ENCODE assay signal across 16 cellular contexts in genomic region chr14:22281322-22281977, GRCh38.
DNase-seq lines count a peak whose midpoint lies in the region; ATAC-seq, FAIRE-seq and TF ChIP-seq lines count a peak whose summit lies in the region.
"Had no signal": no experiment of that assay in that cellular context is flagged by ENCODE, and none has a peak within 500 bp of the region (broad histone marks: within the 10 kb centered on the region; RNA-seq: fewer than 3 reads in every experiment).

No MANE protein-coding gene starts in this region.

- H3K27ac Mint-ChIP-seq in CD4-positive, alpha-beta memory T cell: no peak overlapping the region
- peak overlapping the region; percentile 68 to 76 for H3K27ac Mint-ChIP-seq in T-cell

- H3K27me3 Mint-ChIP-seq in CD4-positive, alpha-beta memory T cell: no peaks in the 10 kb centered on the region
- H3K27me3 Mint-ChIP-seq in T-cell: no peaks in the 10 kb centered on the region

- WGBS in body of pancreas, 2 donors: 40 to 59% methylated on average over 8 of the region's 8 CpGs

- intact Hi-C loops in CD4-positive, alpha-beta memory T cell (cut with micrococcal nuclease): no loop called here
- intact Hi-C loops in left lung (cut with DNase I) (no loop called here), body of pancreas (cut with DNase I) (no loop called here), Right ventricle myocardium superior (cut with DNase I) (no loop called here)

- no peaks in the 10 kb centered on the region for H3K36me3 ChIP-seq in CD4-positive, alpha-beta memory T cell (ENCODE audit: insufficient read depth, low read length)
- no peaks in the 10 kb centered on the region for H3K36me3 ChIP-seq in left lung
- no peaks in the 10 kb centered on the region for H3K36me3 ChIP-seq in body of pancreas (replicated peaks in 1 of 2; ENCODE audit: insufficient read depth in 1 of 2, low read depth in 2 of 2)

- FAIRE-seq in GM12892 (lab: Jason Lieb, UNC): peak; percentile 36
- FAIRE-seq: bronchial epithelial cell had no signal

- CTCF ChIA-PET in CD4-positive, alpha-beta memory T cell (lab: Charles Lee; ENCODE audit: partially characterized antibody): interaction anchor here (0.9 kb wide), 1 partner anchor 288 kb away, joined by 3 read pairs; no protein-coding TSS in a partner anchor
- CTCF ChIA-PET in T-cell (lab: Charles Lee): interaction anchor here in 1 of 2 donors (0.6 kb wide), 1 partner anchor 462 kb away, joined by 3 read pairs; no protein-coding TSS in a partner anchor

- H3K4me3 Mint-ChIP-seq in CD4-positive, alpha-beta memory T cell: peak overlapping the region; percentile 49 to 85 (median 72)
- H3K4me3 Mint-ChIP-seq in T-cell: peak overlapping the region; percentile 62 to 78 (median 70)

- no peak for DNase-seq in CD4-positive, alpha-beta memory T cell
- DNase-seq in GM12892 (ENCODE audit: insufficient read length): no peak
- DNase-seq in T-cell: no peak
- no peak for DNase-seq in left lung
- DNase-seq in body of pancreas: no peak
- DNase-seq in Right ventricle myocardium superior: no peak
- DNase-seq: activated effector memory CD4-positive, alpha-beta T cell treated with anti-CD3 and anti-CD28 coated beads, Interleukin-2, amount 50 U/mL, for 16 hours; C1 segment of cervical spinal cord; effector CD4-positive, alpha-beta T cell; hippocampal formation; left cardiac atrium; NCI-H1436; NCI-H345; SK-N-SH had no signal

- no peaks in the 10 kb centered on the region for H3K27me3 ChIP-seq in CD4-positive, alpha-beta memory T cell (ENCODE audit: insufficient read depth, low read length)
- H3K27me3 ChIP-seq in left lung: no peaks in the 10 kb centered on the region
- H3K27me3 ChIP-seq in body of pancreas: no peaks in the 10 kb centered on the region

- H3K4me1 ChIP-seq in CD4-positive, alpha-beta memory T cell (ENCODE audit: insufficient read depth, low read length): no peaks in the 10 kb centered on the region
- H3K4me1 ChIP-seq in left lung (peaks cover 0 to 22% of the 10 kb centered on the region in 2 donors), body of pancreas (no peaks in the 10 kb centered on the region)

- POLR2A ChIA-PET in CD4-positive, alpha-beta memory T cell (lab: Charles Lee; ENCODE audit: partially characterized antibody): interaction anchor here (0.7 to 3.2 kb wide), 6 partner anchors 198 to 280 kb away, joined by 3 to 13 read pairs (median 4); no protein-coding TSS in a partner anchor
- POLR2A ChIA-PET in T-cell (lab: Charles Lee): no interaction called here

- no peak overlapping the region for H3K4me3 ChIP-seq in CD4-positive, alpha-beta memory T cell (ENCODE audit: low read length in 2 of 2)
- H3K4me3 ChIP-seq in left lung: no peak overlapping the region
- H3K4me3 ChIP-seq in body of pancreas: no peak overlapping the region

- H3K9me3 ChIP-seq in CD4-positive, alpha-beta memory T cell (ENCODE audit: control insufficient read depth in 1 of 2, low read length in 2 of 2): no peaks in the 10 kb centered on the region
- H3K9me3 ChIP-seq in left lung (no peaks in the 10 kb centered on the region), body of pancreas (no peaks in the 10 kb centered on the region)
- H3K9me3 ChIP-seq: SK-N-SH had no signal

- ATAC-seq in T-cell (replicated peaks in 1 of 4) (no peak), left lung (peak; percentile 21), body of pancreas (no peak), GM21360 (IDR thresholded peaks at IDR 0.05; ENCODE audit: unreplicated experiment) (no peak), Right ventricle myocardium superior (ENCODE audit: poor library complexity) (no peak)
- ATAC-seq: left cardiac atrium had no signal

- TF ChIP-seq CTCF in left lung (IDR thresholded peaks at IDR 0.05) (no peak), body of pancreas (IDR thresholded peaks at IDR 0.05) (no peak)

- no peaks in the 10 kb centered on the region for H3K4me1 Mint-ChIP-seq in CD4-positive, alpha-beta memory T cell
- peaks cover 0 to 5% (median 4%) of the 10 kb centered on the region in 3 donors for H3K4me1 Mint-ChIP-seq in T-cell

- H3K36me3 Mint-ChIP-seq in CD4-positive, alpha-beta memory T cell: no peaks in the 10 kb centered on the region
- no peaks in the 10 kb centered on the region for H3K36me3 Mint-ChIP-seq in T-cell

- no peak overlapping the region for H3K27ac ChIP-seq in CD4-positive, alpha-beta memory T cell (ENCODE audit: low read depth, low read length)
- H3K27ac ChIP-seq in left lung (no peak overlapping the region), body of pancreas (no peak overlapping the region)

- TF ChIP-seq POLR2A in GM12892 (IDR thresholded peaks at IDR 0.05; ENCODE audit: low read depth, low read length): no peak
- TF ChIP-seq POLR2A in body of pancreas (IDR thresholded peaks at IDR 0.05): no peak

- H3K9me3 Mint-ChIP-seq in CD4-positive, alpha-beta memory T cell: no peaks in the 10 kb centered on the region
- H3K9me3 Mint-ChIP-seq in T-cell: no peaks in the 10 kb centered on the region

Comparison
In these comparisons a context has a peak if more than half of its experiments do, and no peak if none do; other contexts are left out.
1. H3K27ac Mint-ChIP-seq: peak in T-cell (2 of 2); none in CD4-positive, alpha-beta memory T cell (0 of 7).